ENCODE assay signal across 8 cellular contexts in the genomic region with DNA sequence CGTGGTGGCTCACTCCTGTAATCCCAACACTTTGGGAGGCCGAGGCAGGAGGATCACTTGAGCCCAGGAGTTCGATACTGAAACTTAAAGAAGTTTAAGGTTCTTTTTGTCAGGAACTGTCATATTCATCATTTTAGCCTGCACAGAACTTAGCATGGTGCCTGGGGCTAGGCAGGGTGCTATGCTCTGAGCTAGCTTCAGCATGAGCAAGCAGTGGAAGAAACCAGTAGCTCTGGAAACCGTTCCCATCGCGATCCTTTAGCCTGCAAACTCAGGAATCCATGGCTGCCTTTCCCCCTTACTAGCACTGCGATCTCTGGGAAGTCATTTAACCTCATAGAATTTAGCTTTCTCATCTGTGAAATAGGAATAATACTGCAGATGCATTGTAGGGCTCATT.
"Had no signal": no experiment of that assay in that cellular context is flagged by ENCODE, and none has a peak within 500 bp of the region (broad histone marks: within the 10 kb centered on the region; RNA-seq: fewer than 3 reads in every experiment).

No MANE protein-coding gene starts in this region.

- FAIRE-seq: HepG2, HTR-8/SVneo, K562 had no signal

- H3K27ac ChIP-seq: HL-60, KMS-11 had no signal

- DNase-seq: IMR-90, KBM-7, KG1 had no signal

- H3K9ac ChIP-seq: KMS-11 had no signal

- H3K4me3 ChIP-seq: K562 had no signal

- H3K4me2 ChIP-seq: KMS-11 had no signal
